8 cellular contexts compared by ENCODE assay signal in genomic region chrX:9352243-9352642, GRCh38.
DNase-seq lines count a peak whose midpoint lies in the region; ATAC-seq and TF ChIP-seq lines count a peak whose summit lies in the region.

No MANE protein-coding gene starts in this region.

- no peaks in the 10 kb centered on the region for H3K36me3 Mint-ChIP-seq in osteocyte (ENCODE audit: unreplicated experiment)

- peaks cover 18% of the 10 kb centered on the region for H3K4me1 Mint-ChIP-seq in osteocyte (ENCODE audit: unreplicated experiment)

- no peaks in the 10 kb centered on the region for H3K9me2 ChIP-seq in DOHH2 (replicated peaks; ENCODE audit: control insufficient read depth, low read length)

- peaks cover 7% of the 10 kb centered on the region for H3F3A ChIP-seq in DOHH2 (ENCODE audit: control insufficient read depth, insufficient read depth)

- intact Hi-C loops in colonic mucosa (cut with DNase I), result loop anchor here (10.0 kb wide), 1 partner anchor 353 kb away; no protein-coding TSS in a partner anchor

- no peak overlapping the region for H3K9ac ChIP-seq in colonic mucosa (ENCODE audit: low read depth in 2 of 2, low read length in 2 of 2)

- H3K79me2 ChIP-seq in DOHH2 (ENCODE audit: control insufficient read depth, low read length), result no peaks in the 10 kb centered on the region

- no peak overlapping the region for H3K27ac Mint-ChIP-seq in osteocyte (ENCODE audit: unreplicated experiment)

- H3K27me3 Mint-ChIP-seq in osteocyte (ENCODE audit: unreplicated experiment), result no peaks in the 10 kb centered on the region

- H3K4me1 ChIP-seq in DOHH2 (ENCODE audit: control insufficient read depth, low read length) (peaks cover 30% of the 10 kb centered on the region), colonic mucosa (no peaks in the 10 kb centered on the region)

- H3K27ac ChIP-seq in DOHH2 (ENCODE audit: low read depth, low read length) (peak overlapping the region; percentile 75), colonic mucosa (peak overlapping the region; percentile 29)

- H3K27me3 ChIP-seq in DOHH2 (ENCODE audit: control insufficient read depth, low read length) (no peaks in the 10 kb centered on the region), colonic mucosa (no peaks in the 10 kb centered on the region)

- H3K9me3 ChIP-seq in DOHH2 (ENCODE audit: control insufficient read depth, insufficient read depth, low read length) (no peaks in the 10 kb centered on the region), colonic mucosa (no peaks in the 10 kb centered on the region)

- H3K4me2 ChIP-seq in DOHH2 (ENCODE audit: low read length), result peak overlapping the region; percentile 79

- H3K9me3 Mint-ChIP-seq in osteocyte (ENCODE audit: unreplicated experiment), result peaks cover 4% of the 10 kb centered on the region

- ATAC-seq in GM21367 (IDR thresholded peaks at IDR 0.05; ENCODE audit: unreplicated experiment), result peak; percentile 54
- peak; percentile 39 for ATAC-seq in HG03558 (IDR thresholded peaks at IDR 0.05; ENCODE audit: extremely low read depth, unreplicated experiment)

- DNase-seq in colonic mucosa (no peak), osteocyte (ENCODE audit: extremely low spot score, unreplicated experiment) (no peak), NCI-H748 treated with DMSO at 0.1 percent for 48 hours (lab: John Stamatoyannopoulos, UW) (no peak), NCI-H526 (lab: John Stamatoyannopoulos, UW) (no peak), NCI-H82 (lab: John Stamatoyannopoulos, UW) (no peak)

- H3K4me3 ChIP-seq in DOHH2 (ENCODE audit: low read length), result peak overlapping the region; percentile 58
- H3K4me3 ChIP-seq in colonic mucosa, result no peak overlapping the region

- TF ChIP-seq CTCF in DOHH2 (IDR thresholded peaks at IDR 0.05; ENCODE audit: low read depth, low read length, poor library complexity, severe bottlenecking) (no peak), colonic mucosa (IDR thresholded peaks at IDR 0.05) (no peak), osteocyte (IDR thresholded peaks at IDR 0.05) (no peak)

- no peaks in the 10 kb centered on the region for H4K20me1 ChIP-seq in DOHH2 (ENCODE audit: control insufficient read depth, insufficient read depth, low read depth, low read length)

- H3K36me3 ChIP-seq in DOHH2 (ENCODE audit: control insufficient read depth, low read length) (no peaks in the 10 kb centered on the region), colonic mucosa (no peaks in the 10 kb centered on the region)

- no peak overlapping the region for H3K4me3 Mint-ChIP-seq in osteocyte (ENCODE audit: unreplicated experiment)
